Comparison of ENCODE assay signal across 8 cellular contexts in the genomic region with DNA sequence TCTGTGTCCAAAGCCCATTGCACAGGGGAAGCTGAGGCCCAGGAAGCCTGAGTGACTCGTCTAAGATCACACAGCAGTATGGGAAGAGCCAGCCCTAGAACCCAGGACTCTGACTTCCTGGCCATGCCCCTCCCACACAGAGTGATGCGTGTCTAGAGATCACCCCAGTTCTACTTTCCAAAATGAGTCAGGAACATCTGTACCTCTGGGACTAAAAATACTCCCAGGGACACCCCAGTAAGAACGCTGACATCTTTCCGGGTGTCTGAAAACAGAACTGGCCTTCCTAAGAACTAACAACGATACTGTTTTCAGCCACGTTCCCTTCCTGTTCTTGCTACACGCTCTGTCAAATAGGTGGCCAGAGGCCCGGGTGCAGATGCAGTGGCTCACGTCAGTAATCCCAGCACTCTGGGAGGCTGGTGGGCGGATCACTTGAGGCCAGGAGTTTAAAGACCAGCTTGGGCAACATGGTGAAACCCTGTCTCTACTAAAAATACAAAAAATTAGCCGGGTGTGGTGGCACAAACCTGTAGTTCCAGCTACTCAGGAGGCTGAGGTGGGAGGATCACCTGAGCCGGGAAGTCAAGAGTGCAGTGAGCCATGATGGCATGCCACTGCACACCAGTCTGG. TPM values are rescaled to one million over a fixed set of nuclear protein-coding genes. Genes with fewer than 3 reads are reported as not detected.
DNase-seq lines count a peak whose midpoint lies in the region; ATAC-seq and TF ChIP-seq lines count a peak whose summit lies in the region.

No MANE protein-coding gene starts in this region.

- H3K36me3 Mint-ChIP-seq in natural killer cell treated with Interleukin-12 subunit alpha and Interleukin-12 subunit beta and Interleukin-15 and Interleukin-18, amount 100 ng/mL, for 72 hours: peaks cover 7% of the 10 kb centered on the region
- H3K36me3 Mint-ChIP-seq in natural killer cell: no peaks in the 10 kb centered on the region
- H3K36me3 Mint-ChIP-seq in activated T-helper 17 cell treated with anti-CD3 and anti-CD28 coated beads, Interleukin-2, amount 50 U/mL, for 72 hours (ENCODE audit: low read depth): no peaks in the 10 kb centered on the region

- WGBS in sigmoid colon, 2 donors: 64 to 68% methylated on average over 12 of the region's 12 CpGs
- 81% methylated on average over 10 of the region's 12 CpGs for WGBS in mammary epithelial cell (ENCODE audit: low coverage, missing lambda C conversion rate)
- WGBS in prostate gland: 77% methylated on average over 12 of the region's 12 CpGs

- H3K4me3 ChIP-seq in sigmoid colon: no peak overlapping the region
- no peak overlapping the region for H3K4me3 ChIP-seq in mammary epithelial cell (replicated peaks in 1 of 3; ENCODE audit: insufficient read depth in 1 of 3, low read depth in 2 of 3, low read length in 3 of 3)
- no peak overlapping the region for H3K4me3 ChIP-seq in prostate gland

- TF ChIP-seq POLR2A in sigmoid colon (IDR thresholded peaks at IDR 0.05) (no peak), prostate gland (IDR thresholded peaks at IDR 0.05) (no peak)

- H3K27ac ChIP-seq in sigmoid colon (peak overlapping the region in 3 of 4 donors; percentile 14 to 48 (median 27)), mammary epithelial cell (ENCODE audit: insufficient read depth, low read depth, low read length) (no peak overlapping the region), prostate gland (no peak overlapping the region)

- no peak overlapping the region for H3K9ac ChIP-seq in mammary epithelial cell (ENCODE audit: insufficient read depth, low read length)

- CTCF ChIA-PET in mammary epithelial cell (lab: Charles Lee; ENCODE audit: low non-redundant PET): no interaction called here

- intact Hi-C loops in natural killer cell (cut with micrococcal nuclease) (no loop called here), sigmoid colon (cut with DNase I) (no loop called here), mammary epithelial cell (cut with micrococcal nuclease) (no loop called here), prostate gland (cut with DNase I) (no loop called here)

- no peaks in the 10 kb centered on the region for H4K20me1 ChIP-seq in mammary epithelial cell (ENCODE audit: insufficient read depth, low read length)

- in situ Hi-C loops in mammary epithelial cell (cut with MboI; ENCODE audit: low sequenced_read_pairs in 2 of 2): no loop called here

- H3K4me1 ChIP-seq in sigmoid colon (no peaks in the 10 kb centered on the region), mammary epithelial cell (ENCODE audit: insufficient read depth, low read length) (no peaks in the 10 kb centered on the region), prostate gland (replicated peaks) (no peaks in the 10 kb centered on the region)

- peaks cover 0 to 5% of the 10 kb centered on the region in 2 donors for H3K27me3 Mint-ChIP-seq in natural killer cell treated with Interleukin-12 subunit alpha and Interleukin-12 subunit beta and Interleukin-15 and Interleukin-18, amount 100 ng/mL, for 72 hours
- H3K27me3 Mint-ChIP-seq in natural killer cell (ENCODE audit: low read depth in 2 of 2): peaks cover 7 to 8% of the 10 kb centered on the region in 2 donors
- H3K27me3 Mint-ChIP-seq in activated T-helper 17 cell treated with anti-CD3 and anti-CD28 coated beads, Interleukin-2, amount 50 U/mL, for 72 hours: peaks cover 3% of the 10 kb centered on the region

- TF ChIP-seq CTCF in natural killer cell (IDR thresholded peaks at IDR 0.05) (no peak), sigmoid colon (IDR thresholded peaks at IDR 0.05) (no peak), mammary epithelial cell (conservative IDR thresholded peaks at IDR 0.05 in 1 of 2, IDR thresholded peaks at IDR 0.05 in 1 of 2; ENCODE audit: extremely low read depth in 1 of 2, insufficient read depth in 1 of 2, low read depth in 1 of 2, low read length in 2 of 2) (no peak), prostate gland (IDR thresholded peaks at IDR 0.05) (no peak)

- DNase-seq in natural killer cell treated with Interleukin-12 subunit alpha and Interleukin-12 subunit beta and Interleukin-15 and Interleukin-18, amount 100 ng/mL, for 72 hours (ENCODE audit: low spot score): no peak
- no peak for DNase-seq in natural killer cell
- no peak for DNase-seq in sigmoid colon
- DNase-seq in activated naive CD4-positive, alpha-beta T cell treated with Interleukin-2 at 50 U/mL for 16 hours: no peak
- no peak for DNase-seq in mammary epithelial cell
- DNase-seq in prostate gland (ENCODE audit: low spot score): no peak

- peak overlapping the region in 1 of 2 donors; percentile 27 for H3K27ac Mint-ChIP-seq in natural killer cell treated with Interleukin-12 subunit alpha and Interleukin-12 subunit beta and Interleukin-15 and Interleukin-18, amount 100 ng/mL, for 72 hours
- no peak overlapping the region for H3K27ac Mint-ChIP-seq in natural killer cell
- H3K27ac Mint-ChIP-seq in activated T-helper 17 cell treated with anti-CD3 and anti-CD28 coated beads, Interleukin-2, amount 50 U/mL, for 72 hours: peak overlapping the region; percentile 88

- peak in 2 of 4 donors; percentile 22 to 40 for TF ChIP-seq EP300 in sigmoid colon (IDR thresholded peaks at IDR 0.05)

- no peaks in the 10 kb centered on the region for H3K27me3 ChIP-seq in sigmoid colon
- H3K27me3 ChIP-seq in mammary epithelial cell (ENCODE audit: insufficient read depth, low read length): no peaks in the 10 kb centered on the region
- H3K27me3 ChIP-seq in prostate gland (replicated peaks; ENCODE audit: insufficient read depth): no peaks in the 10 kb centered on the region

- no peak overlapping the region for H3K4me2 ChIP-seq in mammary epithelial cell (ENCODE audit: insufficient read depth, low read depth, low read length)

- H3K79me2 ChIP-seq in mammary epithelial cell (ENCODE audit: insufficient read depth, low read length): no peaks in the 10 kb centered on the region

- H3K4me3 Mint-ChIP-seq in natural killer cell treated with Interleukin-12 subunit alpha and Interleukin-12 subunit beta and Interleukin-15 and Interleukin-18, amount 100 ng/mL, for 72 hours: no peak overlapping the region
- H3K4me3 Mint-ChIP-seq in natural killer cell: no peak overlapping the region
- H3K4me3 Mint-ChIP-seq in activated T-helper 17 cell treated with anti-CD3 and anti-CD28 coated beads, Interleukin-2, amount 50 U/mL, for 72 hours: peak overlapping the region; percentile 40

- H3K9me3 ChIP-seq in sigmoid colon (peaks cover 0 to 4% (median 3%) of the 10 kb centered on the region in 4 donors), mammary epithelial cell (replicated peaks; ENCODE audit: insufficient read depth, low read length) (peaks cover under 1% of the 10 kb centered on the region), prostate gland (no peaks in the 10 kb centered on the region)

- H3K9me3 Mint-ChIP-seq in natural killer cell treated with Interleukin-12 subunit alpha and Interleukin-12 subunit beta and Interleukin-15 and Interleukin-18, amount 100 ng/mL, for 72 hours: peaks cover 3% of the 10 kb centered on the region
- H3K9me3 Mint-ChIP-seq in natural killer cell: no peaks in the 10 kb centered on the region
- no peaks in the 10 kb centered on the region for H3K9me3 Mint-ChIP-seq in activated T-helper 17 cell treated with anti-CD3 and anti-CD28 coated beads, Interleukin-2, amount 50 U/mL, for 72 hours

- dilution Hi-C loops in mammary epithelial cell (cut with HindIII; ENCODE audit: low sequenced_read_pairs): no loop called here

- no peak overlapping the region for H2AFZ ChIP-seq in mammary epithelial cell (ENCODE audit: low read depth, low read length)

- H3K36me3 ChIP-seq in sigmoid colon (no peaks in the 10 kb centered on the region), mammary epithelial cell (ENCODE audit: insufficient read depth, low read length) (no peaks in the 10 kb centered on the region), prostate gland (no peaks in the 10 kb centered on the region)

- peak; percentile 15 to 63 for ATAC-seq in natural killer cell treated with Interleukin-12 subunit alpha and Interleukin-12 subunit beta and Interleukin-15 and Interleukin-18, amount 100 ng/mL, for 72 hours
- ATAC-seq in natural killer cell (no peak), HG03108 (IDR thresholded peaks at IDR 0.05; ENCODE audit: unreplicated experiment) (peak; percentile 72)
- peak; percentile 91 for ATAC-seq in activated T-helper 17 cell treated with anti-CD3 and anti-CD28 coated beads, Interleukin-2, amount 50 U/mL, for 72 hours (replicated peaks)

- no TSS peak for BruUV-seq in mammary epithelial cell (replicated peaks; lab: Mats Ljungman, UMichigan)

- peaks cover 0 to 5% of the 10 kb centered on the region in 2 donors for H3K4me1 Mint-ChIP-seq in natural killer cell treated with Interleukin-12 subunit alpha and Interleukin-12 subunit beta and Interleukin-15 and Interleukin-18, amount 100 ng/mL, for 72 hours (ENCODE audit: low read depth in 2 of 2)
- no peaks in the 10 kb centered on the region for H3K4me1 Mint-ChIP-seq in natural killer cell
- H3K4me1 Mint-ChIP-seq in activated T-helper 17 cell treated with anti-CD3 and anti-CD28 coated beads, Interleukin-2, amount 50 U/mL, for 72 hours: peaks cover 12% of the 10 kb centered on the region

RNA-seq across cellular contexts. Expression of a gene that starts 21.7 kb away (rescaled TPM):
- total RNA-seq in natural killer cell treated with Interleukin-12 subunit alpha and Interleukin-12 subunit beta and Interleukin-15 and Interleukin-18, amount 100 ng/mL, for 72 hours: not detected
- total RNA-seq in natural killer cell (1 to 10 TPM in 1 of 3 donors, under 1 TPM in 2; 0.28 to 1.2 (median 0.31) TPM), sigmoid colon (1 to 10 TPM; 3.1 to 9.6 (median 7.4) TPM), mammary epithelial cell (10 to 100 TPM; 11.2 to 29.2 TPM), prostate gland (10 to 100 TPM in 1 of 2 donors, 1 to 10 TPM in 1; 9.9 to 16.4 TPM)
- 10 to 100 TPM in 1 of 2 donors, 1 to 10 TPM in 1; 5.2 to 11.3 TPM for total RNA-seq in activated T-helper 17 cell treated with anti-CD3 and anti-CD28 coated beads, Interleukin-2, amount 50 U/mL, for 72 hours
- polyA plus RNA-seq in sigmoid colon (1 to 10 TPM; 1.4 to 5.5 (median 2.4) TPM), mammary epithelial cell (9.1 TPM)
- polyA minus RNA-seq in mammary epithelial cell: 32.0 TPM

RNA-seq across cellular contexts. Expression of a gene that starts 52.9 kb away (rescaled TPM):
- total RNA-seq in natural killer cell treated with Interleukin-12 subunit alpha and Interleukin-12 subunit beta and Interleukin-15 and Interleukin-18, amount 100 ng/mL, for 72 hours: 1,000 to 10,000 TPM; 1,242 to 2,090 TPM
- total RNA-seq in natural killer cell (1,000 to 10,000 TPM; 1,534 to 1,757 (median 1,614) TPM), sigmoid colon (1,000 to 10,000 TPM; 1,532 to 2,212 (median 2,076) TPM), mammary epithelial cell (1,000 to 10,000 TPM; 1,970 to 2,165 TPM), prostate gland (1,000 to 10,000 TPM; 2,375 to 2,654 TPM)
- total RNA-seq in activated T-helper 17 cell treated with anti-CD3 and anti-CD28 coated beads, Interleukin-2, amount 50 U/mL, for 72 hours: 1,000 to 10,000 TPM; 2,256 to 2,974 TPM
- polyA plus RNA-seq in sigmoid colon (1,000 to 10,000 TPM; 2,602 to 4,917 (median 3,303) TPM), mammary epithelial cell (3,548 TPM)
- polyA minus RNA-seq in mammary epithelial cell: 1,634 TPM

Comparison
In these comparisons a context has a peak if more than half of its experiments do, and no peak if none do; other contexts are left out.
1. ATAC-seq: peak in natural killer cell treated with Interleukin-12 subunit alpha and Interleukin-12 subunit beta and Interleukin-15 and Interleukin-18, amount 100 ng/mL, for 72 hours (2 of 2), HG03108 (single experiment) and activated T-helper 17 cell treated with anti-CD3 and anti-CD28 coated beads, Interleukin-2, amount 50 U/mL, for 72 hours (single experiment); none in natural killer cell (0 of 3).
2. H3K27ac ChIP-seq: peak in sigmoid colon (3 of 4); none in mammary epithelial cell (single experiment) and prostate gland (0 of 2).